ENCODE assay signal across 20 cellular contexts in the genomic region with DNA sequence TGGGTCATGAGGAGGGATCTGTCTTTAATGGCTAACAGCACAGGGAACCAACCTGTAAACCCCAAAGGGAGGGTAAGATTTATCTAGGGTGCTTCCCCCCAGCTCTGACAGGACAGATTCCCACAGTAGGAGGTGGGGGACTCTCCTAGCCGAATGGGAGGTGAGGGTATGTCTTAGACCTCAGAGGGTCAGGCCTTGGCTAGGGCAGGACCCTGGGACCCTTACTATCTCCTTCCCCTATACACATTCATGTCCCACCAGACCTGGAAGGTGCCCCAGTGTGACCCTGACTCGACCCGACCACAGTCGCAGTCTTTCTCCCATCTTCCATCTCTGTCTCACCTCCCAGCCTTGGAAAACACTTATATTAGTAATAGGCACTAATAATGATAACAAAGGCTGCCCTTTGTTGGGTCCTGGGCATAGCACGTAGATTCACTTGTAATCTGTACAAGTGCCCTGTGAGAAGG. TPM values are rescaled to one million over a fixed set of nuclear protein-coding genes. Genes with fewer than 3 reads are reported as not detected.
DNase-seq lines count a peak whose midpoint lies in the region; ATAC-seq and TF ChIP-seq lines count a peak whose summit lies in the region.
"Had no signal": no experiment of that assay in that cellular context is flagged by ENCODE, and none has a peak within 500 bp of the region (broad histone marks: within the 10 kb centered on the region; RNA-seq: fewer than 3 reads in every experiment).

No MANE protein-coding gene starts in this region.

- H3K27ac ChIP-seq in HCT116 (ENCODE audit: low read depth, low read length), result no peak overlapping the region
- H3K27ac ChIP-seq in muscle layer of duodenum (ENCODE audit: low read length), result peak overlapping the region; percentile 69
- H3K27ac ChIP-seq: esophagus squamous epithelium, GM23248, thoracic aorta had no signal

- no TSS peak for BruUV-seq in HCT116 (replicated peaks; lab: Mats Ljungman, UMichigan)

- H3K36me3 ChIP-seq in HCT116 (ENCODE audit: control insufficient read depth in 1 of 2, insufficient read depth in 2 of 2, low read length in 2 of 2) (no peaks in the 10 kb centered on the region), muscle layer of duodenum (ENCODE audit: control insufficient read depth in 1 of 2, insufficient read depth in 2 of 2, low read length in 2 of 2) (no peaks in the 10 kb centered on the region)
- H3K36me3 ChIP-seq: esophagus squamous epithelium, thoracic aorta had no signal

- peak overlapping the region; percentile 48 for H3K4me2 ChIP-seq in HCT116 (ENCODE audit: low read length)

- CTCF ChIA-PET in HCT116 (lab: Charles Lee), result no interaction called here

- DNase-seq in HCT116 (ENCODE audit: low read depth, low spot score) (no peak), NCI-H510A (lab: John Stamatoyannopoulos, UW) (no peak)
- no peak for DNase-seq in central memory CD8-positive, alpha-beta T cell (ENCODE audit: low spot score in 2 of 2)
- DNase-seq in stimulated activated effector memory CD8-positive, alpha-beta T cell treated with anti-CD3 and anti-CD28 coated beads, Interleukin-12 subunit alpha, Interleukin-12 subunit beta, amount 100 ng/mL, for 72 hours (ENCODE audit: low spot score in 2 of 2), result no peak
- no peak for DNase-seq in activated CD8-positive, alpha-beta memory T cell treated with anti-CD3 and anti-CD28 coated beads, Interleukin-2, amount 50 U/mL, for 4 hours
- DNase-seq: activated CD4-positive, CD25-positive, alpha-beta regulatory T cell treated with anti-CD3 and anti-CD28 coated beads, Interleukin-2, amount 50 U/mL, for 72 hours; activated gamma-delta T cell; CD4-positive, alpha-beta memory T cell; esophagus squamous epithelium; kidney glomerular epithelial cell; occipital lobe; stimulated activated CD4-positive, alpha-beta T cell treated with anti-CD3 and anti-CD28 coated beads, Interleukin-4, amount 100 ng/mL, for 24 hours; stimulated activated naive CD4-positive, alpha-beta T cell; T-helper 1 cell had no signal

- H3K4me3 ChIP-seq in HCT116 (replicated peaks in 1 of 2; ENCODE audit: low read depth in 1 of 2, low read length in 2 of 2) (no peak overlapping the region), muscle layer of duodenum (ENCODE audit: low read depth in 1 of 2, low read length in 2 of 2) (no peak overlapping the region)
- H3K4me3 ChIP-seq: esophagus squamous epithelium, GM23248, thoracic aorta had no signal

- H3K27me3 Mint-ChIP-seq in central memory CD8-positive, alpha-beta T cell, result no peaks in the 10 kb centered on the region

- no peaks in the 10 kb centered on the region for H4K20me1 ChIP-seq in HCT116 (ENCODE audit: insufficient read depth)

- no peak overlapping the region for H2AFZ ChIP-seq in HCT116 (ENCODE audit: low read depth, low read length, poor library complexity, severe bottlenecking)
- H2AFZ ChIP-seq: GM23248 had no signal

- RAD21 ChIA-PET in HCT116 (lab: Charles Lee; ENCODE audit: low non-redundant PET in 1 of 2, low total read pairs in 2 of 2, uncharacterized antibody in 2 of 2, unreplicated experiment in 2 of 2), result no interaction called here

- no peaks in the 10 kb centered on the region for H3K9me3 Mint-ChIP-seq in central memory CD8-positive, alpha-beta T cell
- H3K9me3 Mint-ChIP-seq in stimulated activated effector memory CD8-positive, alpha-beta T cell treated with anti-CD3 and anti-CD28 coated beads, Interleukin-12 subunit alpha, Interleukin-12 subunit beta, amount 100 ng/mL, for 72 hours, result no peaks in the 10 kb centered on the region
- H3K9me3 Mint-ChIP-seq: CD4-positive, alpha-beta memory T cell had no signal

- no peak overlapping the region for H3K9ac ChIP-seq in HCT116 (ENCODE audit: low read length)
- H3K9ac ChIP-seq: GM23248 had no signal

- H3K27ac Mint-ChIP-seq in central memory CD8-positive, alpha-beta T cell (ENCODE audit: low read depth), result peak overlapping the region; percentile 37
- H3K27ac Mint-ChIP-seq in stimulated activated effector memory CD8-positive, alpha-beta T cell treated with anti-CD3 and anti-CD28 coated beads, Interleukin-12 subunit alpha, Interleukin-12 subunit beta, amount 100 ng/mL, for 72 hours, result peak overlapping the region; percentile 13
- H3K27ac Mint-ChIP-seq: activated CD8-positive, alpha-beta T cell treated with anti-CD3 and anti-CD28 coated beads, Interleukin-2, amount 10 ng/mL, durations not matched to agents 7 days and 5 days; CD4-positive, alpha-beta memory T cell had no signal

- TF ChIP-seq POLR2A in HCT116 (IDR thresholded peaks at IDR 0.05; ENCODE audit: borderline replicate concordance, extremely low read depth, insufficient read depth, insufficient read length), result no peak

- intact Hi-C loops in HCT116 (cut with micrococcal nuclease), result no loop called here

- no peak for TF ChIP-seq RAD21 in HCT116 (IDR thresholded peaks at IDR 0.05; ENCODE audit: low read depth)

- H3K27me3 ChIP-seq in HCT116 (ENCODE audit: insufficient read depth, low read length) (no peaks in the 10 kb centered on the region), muscle layer of duodenum (ENCODE audit: low read depth, low read length) (no peaks in the 10 kb centered on the region)
- H3K27me3 ChIP-seq: esophagus squamous epithelium had no signal

- no peaks in the 10 kb centered on the region for H3K9me2 ChIP-seq in HCT116 (ENCODE audit: insufficient read depth)

- H3K4me3 Mint-ChIP-seq in central memory CD8-positive, alpha-beta T cell, result no peak overlapping the region
- no peak overlapping the region for H3K4me3 Mint-ChIP-seq in stimulated activated effector memory CD8-positive, alpha-beta T cell treated with anti-CD3 and anti-CD28 coated beads, Interleukin-12 subunit alpha, Interleukin-12 subunit beta, amount 100 ng/mL, for 72 hours
- H3K4me3 Mint-ChIP-seq: activated CD8-positive, alpha-beta T cell treated with anti-CD3 and anti-CD28 coated beads, Interleukin-2, amount 10 ng/mL, durations not matched to agents 7 days and 5 days; CD4-positive, alpha-beta memory T cell had no signal

- no peaks in the 10 kb centered on the region for H3K9me3 ChIP-seq in HCT116 (ENCODE audit: control insufficient read depth in 1 of 2, insufficient read depth in 1 of 2, low read depth in 1 of 2, low read length in 2 of 2)
- H3K9me3 ChIP-seq in muscle layer of duodenum (ENCODE audit: control insufficient read depth in 1 of 2, low read length in 2 of 2), result no peaks in the 10 kb centered on the region
- H3K9me3 ChIP-seq: esophagus squamous epithelium, thoracic aorta had no signal

- peaks cover 4% of the 10 kb centered on the region for H3K4me1 Mint-ChIP-seq in central memory CD8-positive, alpha-beta T cell
- peaks cover 5% of the 10 kb centered on the region for H3K4me1 Mint-ChIP-seq in stimulated activated effector memory CD8-positive, alpha-beta T cell treated with anti-CD3 and anti-CD28 coated beads, Interleukin-12 subunit alpha, Interleukin-12 subunit beta, amount 100 ng/mL, for 72 hours
- H3K4me1 Mint-ChIP-seq: CD4-positive, alpha-beta memory T cell had no signal

- H3K79me2 ChIP-seq in HCT116 (ENCODE audit: insufficient read depth, low read length), result no peaks in the 10 kb centered on the region

- TF ChIP-seq CTCF in HCT116 (IDR thresholded peaks at IDR 0.05 in 2 of 3, conservative IDR thresholded peaks at IDR 0.05 in 1 of 3; ENCODE audit: borderline replicate concordance in 1 of 3, insufficient read depth in 1 of 3, low read depth in 2 of 3, low read length in 2 of 3), result no peak

- H3K36me3 Mint-ChIP-seq in central memory CD8-positive, alpha-beta T cell (ENCODE audit: insufficient read depth), result no peaks in the 10 kb centered on the region
- H3K36me3 Mint-ChIP-seq in stimulated activated effector memory CD8-positive, alpha-beta T cell treated with anti-CD3 and anti-CD28 coated beads, Interleukin-12 subunit alpha, Interleukin-12 subunit beta, amount 100 ng/mL, for 72 hours, result no peaks in the 10 kb centered on the region
- H3K36me3 Mint-ChIP-seq: CD4-positive, alpha-beta memory T cell had no signal

- POLR2A ChIA-PET in HCT116 (lab: Charles Lee), result no interaction called here

- ATAC-seq in HCT116 (no peak), GM18907 (IDR thresholded peaks at IDR 0.05; ENCODE audit: unreplicated experiment) (no peak), HG02571 (IDR thresholded peaks at IDR 0.05; ENCODE audit: unreplicated experiment) (no peak)
- no peak for ATAC-seq in central memory CD8-positive, alpha-beta T cell (replicated peaks; ENCODE audit: extremely low read depth, poor library complexity, severe bottlenecking)
- no peak for ATAC-seq in stimulated activated effector memory CD8-positive, alpha-beta T cell treated with anti-CD3 and anti-CD28 coated beads, Interleukin-12 subunit alpha, Interleukin-12 subunit beta, amount 100 ng/mL, for 72 hours

- H3K4me1 ChIP-seq in HCT116 (ENCODE audit: control insufficient read depth in 1 of 2, insufficient read depth in 2 of 2, low read length in 2 of 2), result peaks cover 29 to 52% of the 10 kb centered on the region in 2 experiments
- peaks cover 0 to 4% of the 10 kb centered on the region in 2 donors for H3K4me1 ChIP-seq in muscle layer of duodenum (ENCODE audit: control insufficient read depth in 1 of 2, insufficient read depth in 2 of 2, low read length in 2 of 2)

TF ChIP-seq in HCT116, 20 proteins besides CTCF, POLR2A, EP300 and RAD21 (continues in another document):
- no peak for TF ChIP-seq EZH2 (IDR thresholded peaks at IDR 0.05)
- TF ChIP-seq, protein P1, sequence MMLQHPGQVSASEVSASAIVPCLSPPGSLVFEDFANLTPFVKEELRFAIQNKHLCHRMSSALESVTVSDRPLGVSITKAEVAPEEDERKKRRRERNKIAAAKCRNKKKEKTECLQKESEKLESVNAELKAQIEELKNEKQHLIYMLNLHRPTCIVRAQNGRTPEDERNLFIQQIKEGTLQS (IDR thresholded peaks at IDR 0.05), result no peak
- no peak for TF ChIP-seq SIN3A (IDR thresholded peaks at IDR 0.05; ENCODE audit: low read depth)
- TF ChIP-seq POLR2AphosphoS5 (IDR thresholded peaks at IDR 0.05; ENCODE audit: low read depth, low read length), result no peak
- no peak for TF ChIP-seq EGR1 (IDR thresholded peaks at IDR 0.05; ENCODE audit: low read depth)
- no peak for TF ChIP-seq ZNF274 (IDR thresholded peaks at IDR 0.05; ENCODE audit: low read depth, low read length)
- no peak for TF ChIP-seq FOSL1 (IDR thresholded peaks at IDR 0.05; ENCODE audit: low read depth)

RNA-seq across cellular contexts. Expression of a gene that starts 36.8 kb away (rescaled TPM):
- total RNA-seq in HCT116 (2021; ENCODE audit: unreplicated experiment), result 112 TPM
- 196 and 304 TPM in 2 replicates for polyA plus RNA-seq in HCT116 (2012)
- polyA plus RNA-seq: CD4-positive, alpha-beta memory T cell had no signal
